In the genomic region with DNA sequence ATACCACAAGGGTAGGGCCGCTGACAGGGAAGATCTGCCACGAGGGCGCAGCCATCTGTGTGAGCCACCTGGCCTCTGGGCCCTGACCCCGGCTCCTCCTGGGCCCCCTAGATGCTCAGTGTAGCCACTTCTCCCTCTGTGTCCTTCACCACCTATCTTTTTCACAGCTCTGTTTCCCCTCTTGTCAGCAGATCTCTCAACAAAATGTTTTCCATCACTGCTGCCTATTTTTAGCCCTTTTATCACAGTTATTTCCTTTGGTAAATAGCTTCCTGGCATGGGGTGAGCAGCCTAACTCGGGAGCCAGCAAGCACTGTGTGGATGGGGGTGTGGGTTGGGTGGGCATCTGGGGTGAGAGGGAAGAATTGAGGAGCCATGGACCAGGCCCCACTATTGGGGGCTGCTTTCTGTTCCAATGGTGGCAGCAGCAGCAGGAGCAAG, we compare ENCODE assay signal across 10 cellular contexts.
DNase-seq lines count a peak whose midpoint lies in the region; ATAC-seq and TF ChIP-seq lines count a peak whose summit lies in the region.
"Had no signal": no experiment of that assay in that cellular context is flagged by ENCODE, and none has a peak within 500 bp of the region (broad histone marks: within the 10 kb centered on the region; RNA-seq: fewer than 3 reads in every experiment).

No MANE protein-coding gene starts in this region.

- H3K27me3 ChIP-seq in ascending aorta (no peaks in the 10 kb centered on the region), trophoblast cell (ENCODE audit: insufficient read depth, low read length) (no peaks in the 10 kb centered on the region), SJCRH30 (no peaks in the 10 kb centered on the region)

- no peak overlapping the region for H4K91ac ChIP-seq in trophoblast cell (ENCODE audit: low read depth, low read length)

- H2BK5ac ChIP-seq in trophoblast cell (ENCODE audit: low read depth, low read length, poor library complexity), result no peak overlapping the region

- no peak overlapping the region for H3K18ac ChIP-seq in trophoblast cell (ENCODE audit: low read length)

- H3K9ac ChIP-seq in trophoblast cell (ENCODE audit: low read length), result no peak overlapping the region

- H4K8ac ChIP-seq in trophoblast cell (ENCODE audit: low read depth, low read length), result no peak overlapping the region

- no peaks in the 10 kb centered on the region for H3K36me3 Mint-ChIP-seq in activated CD4-positive, alpha-beta T cell treated with anti-CD3 and anti-CD28 coated beads, Interleukin-2, amount 10 ng/mL, durations not matched to agents 24 days and 14 days (ENCODE audit: low read depth)
- H3K36me3 Mint-ChIP-seq in T-helper 2 cell treated with Interferon-gamma antibody and Interleukin-4, amounts not matched to agents 5 μg/mL and 100 μg/mL, for 36 hours (ENCODE audit: low read depth), result no peaks in the 10 kb centered on the region

- peak overlapping the region in 1 of 2 donors; percentile 52 for H3K4me3 ChIP-seq in ascending aorta
- H3K4me3 ChIP-seq in trophoblast cell (ENCODE audit: low read depth, low read length), result no peak overlapping the region
- no peak overlapping the region for H3K4me3 ChIP-seq in SJCRH30
- H3K4me3 ChIP-seq: SK-N-MC had no signal

- H3K79me1 ChIP-seq in trophoblast cell (ENCODE audit: low read length), result no peaks in the 10 kb centered on the region

- no peak overlapping the region for H3K27ac Mint-ChIP-seq in activated CD4-positive, alpha-beta T cell treated with anti-CD3 and anti-CD28 coated beads, Interleukin-2, amount 10 ng/mL, durations not matched to agents 24 days and 14 days
- no peak overlapping the region for H3K27ac Mint-ChIP-seq in T-helper 2 cell treated with Interferon-gamma antibody and Interleukin-4, amounts not matched to agents 5 μg/mL and 100 μg/mL, for 36 hours
- H3K27ac Mint-ChIP-seq: activated CD4-positive, alpha-beta memory T cell treated with anti-CD3 and anti-CD28 coated beads, Interleukin-2, amount 10 ng/mL, durations not matched to agents 7 days and 5 days had no signal

- H2AK5ac ChIP-seq in trophoblast cell (ENCODE audit: low read length), result no peak overlapping the region

- no peaks in the 10 kb centered on the region for H3K9me3 ChIP-seq in ascending aorta
- H3K9me3 ChIP-seq in trophoblast cell (ENCODE audit: insufficient read depth, low read depth, low read length), result no peaks in the 10 kb centered on the region
- H3K9me3 ChIP-seq in SJCRH30 (replicated peaks), result peaks cover 6% of the 10 kb centered on the region; the same call in 1 of the 2 replicates

- H3K27ac ChIP-seq in ascending aorta (peak overlapping the region; percentile 93 to 98), trophoblast cell (ENCODE audit: low read depth, low read length) (no peak overlapping the region), SJCRH30 (no peak overlapping the region)
- H3K27ac ChIP-seq: SK-N-MC had no signal

- H3K9me3 Mint-ChIP-seq in activated CD4-positive, alpha-beta T cell treated with anti-CD3 and anti-CD28 coated beads, Interleukin-2, amount 10 ng/mL, durations not matched to agents 24 days and 14 days, result no peaks in the 10 kb centered on the region
- no peaks in the 10 kb centered on the region for H3K9me3 Mint-ChIP-seq in T-helper 2 cell treated with Interferon-gamma antibody and Interleukin-4, amounts not matched to agents 5 μg/mL and 100 μg/mL, for 36 hours
- H3K9me3 Mint-ChIP-seq: activated CD4-positive, alpha-beta memory T cell treated with anti-CD3 and anti-CD28 coated beads, Interleukin-2, amount 10 ng/mL, durations not matched to agents 7 days and 5 days had no signal

- no peaks in the 10 kb centered on the region for H3K27me3 Mint-ChIP-seq in activated CD4-positive, alpha-beta T cell treated with anti-CD3 and anti-CD28 coated beads, Interleukin-2, amount 10 ng/mL, durations not matched to agents 24 days and 14 days
- no peaks in the 10 kb centered on the region for H3K27me3 Mint-ChIP-seq in T-helper 2 cell treated with Interferon-gamma antibody and Interleukin-4, amounts not matched to agents 5 μg/mL and 100 μg/mL, for 36 hours (ENCODE audit: low read depth)

- H3K4me1 ChIP-seq in ascending aorta, result peaks cover 43 to 72% of the 10 kb centered on the region in 2 donors
- peaks cover 5% of the 10 kb centered on the region in 2 experiments for H3K4me1 ChIP-seq in trophoblast cell (ENCODE audit: control insufficient read depth in 1 of 2, insufficient read depth in 2 of 2, low read length in 2 of 2)
- H3K4me1 ChIP-seq in SJCRH30, result peaks cover 29% of the 10 kb centered on the region

- H3K4ac ChIP-seq in trophoblast cell (ENCODE audit: low read depth, low read length), result no peak overlapping the region

- no peak overlapping the region for H3K4me3 Mint-ChIP-seq in activated CD4-positive, alpha-beta T cell treated with anti-CD3 and anti-CD28 coated beads, Interleukin-2, amount 10 ng/mL, durations not matched to agents 24 days and 14 days
- H3K4me3 Mint-ChIP-seq in T-helper 2 cell treated with Interferon-gamma antibody and Interleukin-4, amounts not matched to agents 5 μg/mL and 100 μg/mL, for 36 hours, result no peak overlapping the region
- H3K4me3 Mint-ChIP-seq: activated CD4-positive, alpha-beta memory T cell treated with anti-CD3 and anti-CD28 coated beads, Interleukin-2, amount 10 ng/mL, durations not matched to agents 7 days and 5 days had no signal

- no peak for TF ChIP-seq CTCF in ascending aorta (IDR thresholded peaks at IDR 0.05)

- H2BK12ac ChIP-seq in trophoblast cell (ENCODE audit: low read length), result no peak overlapping the region

- DNase-seq in AG20443 (ENCODE audit: low spot score), result peak; percentile 15
- no peak for DNase-seq in ascending aorta (ENCODE audit: low spot score in 2 of 2)
- DNase-seq in left ventricle myocardium superior, result peak; percentile 59
- DNase-seq in trophoblast cell, result no peak
- DNase-seq in activated CD4-positive, alpha-beta T cell treated with anti-CD3 and anti-CD28 coated beads, Interleukin-2, amount 10 ng/mL, durations not matched to agents 24 days and 14 days, result no peak
- DNase-seq in left colon, result no peak
- DNase-seq in T-helper 2 cell treated with Interferon-gamma antibody and Interleukin-4, amounts not matched to agents 5 μg/mL and 100 μg/mL, for 36 hours (ENCODE audit: low spot score), result no peak
- no peak for DNase-seq in SJCRH30
- DNase-seq: activated CD4-positive, alpha-beta memory T cell treated with anti-CD3 and anti-CD28 coated beads, Interleukin-2, amount 10 ng/mL, durations not matched to agents 7 days and 5 days had no signal

- no peak overlapping the region for H3K23ac ChIP-seq in trophoblast cell (ENCODE audit: low read length)

- peak overlapping the region; percentile 8 for H2AFZ ChIP-seq in trophoblast cell (ENCODE audit: insufficient read depth, low read length, poor library complexity)

- intact Hi-C loops in ascending aorta (cut with DNase I) (loop anchor here (1.0 to 5.0 kb wide), 4 partner anchors 19 to 150 kb away; partner anchors contain the start of gene NAV2), left ventricle myocardium superior (cut with micrococcal nuclease) (no loop called here), left colon (cut with DNase I, micrococcal nuclease) (loop anchor here in 1 of 2 donors (5.0 kb wide), 1 partner anchor 325 kb away; no protein-coding TSS in a partner anchor)
- intact Hi-C loops in activated CD4-positive, alpha-beta T cell treated with anti-CD3 and anti-CD28 coated beads, Interleukin-2, amount 10 ng/mL, durations not matched to agents 24 days and 14 days (cut with micrococcal nuclease), result no loop called here

- ATAC-seq in left ventricle myocardium superior (peak; percentile 73), left colon (no peak)

- H3K4me1 Mint-ChIP-seq in activated CD4-positive, alpha-beta T cell treated with anti-CD3 and anti-CD28 coated beads, Interleukin-2, amount 10 ng/mL, durations not matched to agents 24 days and 14 days, result no peaks in the 10 kb centered on the region
- H3K4me1 Mint-ChIP-seq in T-helper 2 cell treated with Interferon-gamma antibody and Interleukin-4, amounts not matched to agents 5 μg/mL and 100 μg/mL, for 36 hours (ENCODE audit: low read depth), result no peaks in the 10 kb centered on the region
- H3K4me1 Mint-ChIP-seq: activated CD4-positive, alpha-beta memory T cell treated with anti-CD3 and anti-CD28 coated beads, Interleukin-2, amount 10 ng/mL, durations not matched to agents 7 days and 5 days had no signal

- no peak overlapping the region for H3K4me2 ChIP-seq in trophoblast cell (ENCODE audit: low read length)

- no peaks in the 10 kb centered on the region for H3K79me2 ChIP-seq in trophoblast cell (ENCODE audit: control insufficient read depth, insufficient read depth, low read length, poor library complexity)

- no peak overlapping the region for H4K12ac ChIP-seq in trophoblast cell (ENCODE audit: low read depth, low read length)

- no CpG with 5 or more reads among the region's 5 CpGs for WGBS in trophoblast cell (ENCODE audit: extremely low coverage, insufficient coverage, insufficient read length)

- H3K36me3 ChIP-seq in ascending aorta, result no peaks in the 10 kb centered on the region
- H3K36me3 ChIP-seq in trophoblast cell (ENCODE audit: control insufficient read depth in 1 of 2, insufficient read depth in 2 of 2, low read length in 2 of 2), result no peaks in the 10 kb centered on the region
- H3K36me3 ChIP-seq in SJCRH30, result no peaks in the 10 kb centered on the region

- no peak overlapping the region for H3K14ac ChIP-seq in trophoblast cell (ENCODE audit: low read length)

- no peak overlapping the region for H2BK120ac ChIP-seq in trophoblast cell (ENCODE audit: insufficient read depth, low read length, poor library complexity)

Comparison
In these comparisons a context has a peak if more than half of its experiments do, and no peak if none do; other contexts are left out.
1. DNase-seq: peak in AG20443 (single experiment) and left ventricle myocardium superior (single experiment); none in ascending aorta (0 of 2), trophoblast cell (0 of 2), activated CD4-positive, alpha-beta T cell treated with anti-CD3 and anti-CD28 coated beads, Interleukin-2, amount 10 ng/mL, durations not matched to agents 24 days and 14 days (single experiment), left colon (0 of 2), T-helper 2 cell treated with Interferon-gamma antibody and Interleukin-4, amounts not matched to agents 5 μg/mL and 100 μg/mL, for 36 hours (single experiment) and SJCRH30 (0 of 2).
2. H3K27ac ChIP-seq: peak in ascending aorta (2 of 2); none in trophoblast cell (single experiment) and SJCRH30 (single experiment).